8 cellular contexts compared by ENCODE assay signal in the genomic region with DNA sequence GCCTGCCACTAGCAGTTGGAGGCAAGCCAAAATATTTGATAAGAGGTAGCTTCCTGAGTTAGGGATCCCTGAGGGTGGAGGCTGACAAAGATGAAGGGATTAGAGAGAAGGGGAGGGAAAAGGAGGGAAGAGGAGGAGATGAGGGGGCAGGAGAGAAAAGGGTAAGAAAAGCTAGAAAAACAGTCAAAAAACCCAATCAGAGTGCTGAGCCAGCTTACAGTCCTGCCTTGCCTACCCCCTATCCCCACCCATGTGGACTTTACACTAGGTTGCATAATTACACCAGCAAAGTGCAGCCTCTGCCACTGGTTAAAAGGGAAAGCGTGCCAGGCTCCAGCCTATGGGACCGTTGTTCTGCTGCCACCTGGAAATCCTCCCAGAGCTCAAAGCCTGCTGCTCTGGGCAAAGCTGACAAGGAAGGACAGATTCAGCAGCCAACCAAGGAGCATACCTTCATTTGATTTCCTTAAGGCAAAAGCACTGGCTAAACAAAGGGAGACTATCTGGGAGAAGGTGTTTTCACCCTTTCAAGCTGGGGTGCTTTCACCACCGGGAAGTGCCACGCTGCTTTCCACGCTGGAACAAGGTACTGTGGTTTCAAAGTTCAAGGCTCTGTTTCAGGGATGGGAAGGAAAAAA. TPM values are rescaled to one million over a fixed set of nuclear protein-coding genes. Genes with fewer than 3 reads are reported as not detected.
DNase-seq lines count a peak whose midpoint lies in the region; ATAC-seq and TF ChIP-seq lines count a peak whose summit lies in the region.

No MANE protein-coding gene starts in this region.

- no peak for TF ChIP-seq EP300 in ovary (IDR thresholded peaks at IDR 0.05)

- intact Hi-C loops in ovary (cut with DNase I): loop anchor here in 2 of 4 donors (10.0 kb wide), 2 partner anchors 167 to 287 kb away; no protein-coding TSS in a partner anchor

- H3K4me1 ChIP-seq in ovary (ENCODE audit: insufficient read depth) (peaks cover 13% of the 10 kb centered on the region), foreskin keratinocyte (peaks cover 20% of the 10 kb centered on the region)

- peak overlapping the region in 1 of 2 donors; percentile 21 for H3K27ac ChIP-seq in ovary
- H3K27ac ChIP-seq in foreskin keratinocyte: no peak overlapping the region

- no peaks in the 10 kb centered on the region for H3K36me3 ChIP-seq in ovary

- no peak for TF ChIP-seq POLR2A in ovary (IDR thresholded peaks at IDR 0.05)

- peak; percentile 51 to 75 (median 65) for DNase-seq in NCI-H1417 (lab: John Stamatoyannopoulos, UW)
- DNase-seq in NCI-H1417 treated with DMSO at 0.1 percent for 48 hours (lab: John Stamatoyannopoulos, UW): no peak
- DNase-seq in RPMI7951 (ENCODE audit: low read depth): peak; percentile 65
- peak; percentile 69 for DNase-seq in fibroblast of gingiva (ENCODE audit: low read depth)
- peak in 4 of 5 donors; percentile 28 to 55 (median 41) for DNase-seq in ovary
- no peak for DNase-seq in activated CD4-positive, alpha-beta T cell treated with anti-CD3 and anti-CD28 coated beads, Interleukin-2, amount 50 U/mL, for 1 hour
- no peak for DNase-seq in foreskin keratinocyte

- 16 to 32% (median 22%) methylated on average over 5 of the region's 5 CpGs for WGBS in ovary, 3 donors

- H3K27me3 ChIP-seq in ovary: no peaks in the 10 kb centered on the region
- no peaks in the 10 kb centered on the region for H3K27me3 ChIP-seq in foreskin keratinocyte

- no peak for TF ChIP-seq CTCF in ovary (IDR thresholded peaks at IDR 0.05)
- no peak for TF ChIP-seq CTCF in foreskin keratinocyte (conservative IDR thresholded peaks at IDR 0.05)

- no peak overlapping the region for H3K4me3 ChIP-seq in ovary

- no peaks in the 10 kb centered on the region for H3K9me3 ChIP-seq in ovary

- ATAC-seq in foreskin keratinocyte (no peak), GM19467 (IDR thresholded peaks at IDR 0.05; ENCODE audit: unreplicated experiment) (no peak)

RNA-seq across cellular contexts. Expression of a gene that starts 3.9 kb away (rescaled TPM):
- total RNA-seq in RPMI7951 (2014; rRNA removed; shearing (Covaris generic)): 17.1 and 17.8 TPM in 2 replicates
- total RNA-seq in ovary: 10 to 100 TPM; 35.4 to 70.6 (median 67.6) TPM
- polyA plus RNA-seq in ovary: 10 to 100 TPM; 32.9 to 78.2 TPM
- total RNA-seq in foreskin keratinocyte: 42.5 and 42.6 TPM in 2 replicates
- polyA plus RNA-seq in foreskin keratinocyte: 26.1 and 27.6 TPM in 2 replicates

RNA-seq across cellular contexts. Expression of a gene that starts 28.5 kb away (rescaled TPM):
- 7.7 and 9.3 TPM in 2 replicates for total RNA-seq in RPMI7951 (2014; rRNA removed; shearing (Covaris generic))
- total RNA-seq in ovary (10 to 100 TPM; 10.6 to 16.2 (median 13.7) TPM), foreskin keratinocyte (16.1 and 16.8 TPM in 2 replicates)
- polyA plus RNA-seq in ovary (1 to 10 TPM; 4.4 to 6.8 TPM), foreskin keratinocyte (10.7 and 12.2 TPM in 2 replicates)

Comparison
In these comparisons a context has a peak if more than half of its experiments do, and no peak if none do; other contexts are left out.
1. DNase-seq: peak in NCI-H1417 (3 of 3), RPMI7951 (single experiment), fibroblast of gingiva (single experiment) and ovary (4 of 5); none in NCI-H1417 treated with DMSO at 0.1 percent for 48 hours (single experiment), activated CD4-positive, alpha-beta T cell treated with anti-CD3 and anti-CD28 coated beads, Interleukin-2, amount 50 U/mL, for 1 hour (single experiment) and foreskin keratinocyte (0 of 2).